In the genomic region with DNA sequence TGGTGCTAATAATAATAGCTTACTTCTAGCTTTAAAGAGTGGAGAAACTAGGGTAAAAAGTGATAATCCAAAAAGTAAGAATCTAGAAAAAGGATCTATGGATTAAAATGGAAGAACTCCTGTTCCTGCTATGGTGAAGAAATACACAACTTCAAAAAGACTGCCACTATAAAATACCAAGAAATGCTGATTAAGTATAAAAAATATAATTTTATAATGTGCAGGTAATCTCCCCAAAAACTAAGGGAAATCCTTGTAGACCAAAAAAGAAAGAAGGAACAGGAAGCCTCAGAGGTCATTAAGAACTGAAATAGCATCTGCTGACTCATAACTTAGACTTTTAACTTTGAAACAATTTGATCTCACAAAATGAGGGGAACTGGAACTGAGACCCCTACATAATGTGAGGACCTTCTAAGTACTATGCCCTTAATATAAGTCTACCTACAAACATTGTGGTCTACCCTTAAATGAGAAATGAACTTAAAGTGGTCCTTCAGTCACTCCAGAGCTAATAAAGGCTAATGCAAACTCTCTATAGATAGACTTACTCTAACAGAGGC, we compare ENCODE assay signal across 15 cellular contexts. TPM values are rescaled to one million over a fixed set of nuclear protein-coding genes. Genes with fewer than 3 reads are reported as not detected.
DNase-seq lines count a peak whose midpoint lies in the region; ATAC-seq and TF ChIP-seq lines count a peak whose summit lies in the region.
"Had no signal": no experiment of that assay in that cellular context is flagged by ENCODE, and none has a peak within 500 bp of the region (broad histone marks: within the 10 kb centered on the region; RNA-seq: fewer than 3 reads in every experiment).

No MANE protein-coding gene starts in this region.

- H3K4me3 Mint-ChIP-seq in activated T-helper 1 cell treated with anti-CD3 and anti-CD28 coated beads, Interleukin-12 subunit alpha, Interleukin-12 subunit beta, Interleukin-2, Interleukin-4 antibody, amounts not matched to agents 30 ng/mL and 10 ng/mL and 1 ng/mL, durations not matched to agents 14 hours and 24 hours and 36 hours = no peak overlapping the region

- H3K4me1 ChIP-seq in gastroesophageal sphincter = no peaks in the 10 kb centered on the region

- TF ChIP-seq POLR2A in gastroesophageal sphincter (IDR thresholded peaks at IDR 0.05) = no peak

- no peaks in the 10 kb centered on the region for H3K36me3 ChIP-seq in gastroesophageal sphincter

- H3K27me3 Mint-ChIP-seq in activated T-helper 1 cell treated with anti-CD3 and anti-CD28 coated beads, Interleukin-12 subunit alpha, Interleukin-12 subunit beta, Interleukin-2, Interleukin-4 antibody, amounts not matched to agents 30 ng/mL and 10 ng/mL and 1 ng/mL, durations not matched to agents 14 hours and 24 hours and 36 hours (ENCODE audit: insufficient read depth) = no peaks in the 10 kb centered on the region

- H3K27me3 ChIP-seq in gastroesophageal sphincter = no peaks in the 10 kb centered on the region

- H3K36me3 Mint-ChIP-seq in activated T-helper 1 cell treated with anti-CD3 and anti-CD28 coated beads, Interleukin-12 subunit alpha, Interleukin-12 subunit beta, Interleukin-2, Interleukin-4 antibody, amounts not matched to agents 30 ng/mL and 10 ng/mL and 1 ng/mL, durations not matched to agents 14 hours and 24 hours and 36 hours (ENCODE audit: low read depth) = peaks cover 2% of the 10 kb centered on the region

- H3K9me3 Mint-ChIP-seq in activated T-helper 1 cell treated with anti-CD3 and anti-CD28 coated beads, Interleukin-12 subunit alpha, Interleukin-12 subunit beta, Interleukin-2, Interleukin-4 antibody, amounts not matched to agents 30 ng/mL and 10 ng/mL and 1 ng/mL, durations not matched to agents 14 hours and 24 hours and 36 hours = no peaks in the 10 kb centered on the region

- no peak for TF ChIP-seq EP300 in gastroesophageal sphincter (IDR thresholded peaks at IDR 0.05)

- H3K9me3 ChIP-seq in gastroesophageal sphincter = no peaks in the 10 kb centered on the region
- H3K9me3 ChIP-seq: mucosa of descending colon had no signal

- no peak overlapping the region for H3K27ac ChIP-seq in gastroesophageal sphincter

- TF ChIP-seq CTCF in choroid plexus epithelial cell (conservative IDR thresholded peaks at IDR 0.05; ENCODE audit: low read depth, low read length) (no peak), gastroesophageal sphincter (IDR thresholded peaks at IDR 0.05) (no peak)

- peaks cover 5% of the 10 kb centered on the region for H3K4me1 Mint-ChIP-seq in activated T-helper 1 cell treated with anti-CD3 and anti-CD28 coated beads, Interleukin-12 subunit alpha, Interleukin-12 subunit beta, Interleukin-2, Interleukin-4 antibody, amounts not matched to agents 30 ng/mL and 10 ng/mL and 1 ng/mL, durations not matched to agents 14 hours and 24 hours and 36 hours (ENCODE audit: low read depth)

- intact Hi-C loops in activated T-helper 1 cell treated with anti-CD3 and anti-CD28 coated beads, Interleukin-12 subunit alpha, Interleukin-12 subunit beta, Interleukin-2, Interleukin-4 antibody, amounts not matched to agents 30 ng/mL and 10 ng/mL and 1 ng/mL, durations not matched to agents 14 hours and 24 hours and 36 hours (cut with micrococcal nuclease) = no loop called here

- H3K27ac Mint-ChIP-seq in activated T-helper 1 cell treated with anti-CD3 and anti-CD28 coated beads, Interleukin-12 subunit alpha, Interleukin-12 subunit beta, Interleukin-2, Interleukin-4 antibody, amounts not matched to agents 30 ng/mL and 10 ng/mL and 1 ng/mL, durations not matched to agents 14 hours and 24 hours and 36 hours = no peak overlapping the region

- ATAC-seq in GM18520 (IDR thresholded peaks at IDR 0.05; ENCODE audit: unreplicated experiment) (peak; percentile 38), GM21526 (IDR thresholded peaks at IDR 0.05; ENCODE audit: low FRiP score, unreplicated experiment) (peak; percentile 69), HG03139 (IDR thresholded peaks at IDR 0.05; ENCODE audit: unreplicated experiment) (peak; percentile 53), gastroesophageal sphincter (no peak)
- ATAC-seq: mucosa of descending colon, Panc1 had no signal

- DNase-seq in choroid plexus epithelial cell (ENCODE audit: low read depth) (peak; percentile 22), amniotic stem cell (lab: John Stamatoyannopoulos, UW) (no peak), OCI-M2 (lab: John Stamatoyannopoulos, UW; ENCODE audit: unreplicated experiment) (no peak)
- DNase-seq in activated T-helper 1 cell treated with anti-CD3 and anti-CD28 coated beads, Interleukin-12 subunit alpha, Interleukin-12 subunit beta, Interleukin-2, Interleukin-4 antibody, amounts not matched to agents 30 ng/mL and 10 ng/mL and 1 ng/mL, durations not matched to agents 14 hours and 24 hours and 36 hours (ENCODE audit: low spot score) = no peak
- DNase-seq: activated CD4-positive, CD25-positive, alpha-beta regulatory T cell treated with anti-CD3 and anti-CD28 coated beads, Interleukin-2, amount 50 U/mL, for 72 hours; activated naive CD4-positive, alpha-beta T cell treated with Interleukin-2 at 50 U/mL for 16 hours; DMS79; effector CD4-positive, alpha-beta T cell; mucosa of descending colon; NCI-H1092 treated with DMSO at 0.1 percent for 48 hours had no signal

- H3K4me3 ChIP-seq in choroid plexus epithelial cell (ENCODE audit: low read depth, low read length) = no peak overlapping the region
- no peak overlapping the region for H3K4me3 ChIP-seq in gastroesophageal sphincter
- H3K4me3 ChIP-seq: mucosa of descending colon had no signal

RNA-seq across cellular contexts. Expression of gene SRPX, which starts 50.6 kb away (rescaled TPM):
- not detected in 2 replicates for total RNA-seq in activated T-helper 1 cell treated with anti-CD3 and anti-CD28 coated beads, Interleukin-12 subunit alpha, Interleukin-12 subunit beta, Interleukin-2, Interleukin-4 antibody, amounts not matched to agents 30 ng/mL and 10 ng/mL and 1 ng/mL, durations not matched to agents 14 hours and 24 hours and 36 hours
- 100 to 1,000 TPM in 1 of 4 donors, 10 to 100 TPM in 3; 26.6 to 117 (median 84.0) TPM for total RNA-seq in gastroesophageal sphincter

RNA-seq across cellular contexts. Expression of gene RPGR, which starts 56.1 kb away (rescaled TPM):
- total RNA-seq in activated T-helper 1 cell treated with anti-CD3 and anti-CD28 coated beads, Interleukin-12 subunit alpha, Interleukin-12 subunit beta, Interleukin-2, Interleukin-4 antibody, amounts not matched to agents 30 ng/mL and 10 ng/mL and 1 ng/mL, durations not matched to agents 14 hours and 24 hours and 36 hours = 7.5 and 9.3 TPM in 2 replicates
- 10 to 100 TPM; 12.7 to 25.4 (median 20.0) TPM for total RNA-seq in gastroesophageal sphincter

Comparison
In these comparisons a context has a peak if more than half of its experiments do, and no peak if none do; other contexts are left out.
1. RNA of gene SRPX, which starts 50.6 kb away (total RNA-seq): 26.6 to 117 TPM in gastroesophageal sphincter; not detected in activated T-helper 1 cell treated with anti-CD3 and anti-CD28 coated beads, Interleukin-12 subunit alpha, Interleukin-12 subunit beta, Interleukin-2, Interleukin-4 antibody, amounts not matched to agents 30 ng/mL and 10 ng/mL and 1 ng/mL, durations not matched to agents 14 hours and 24 hours and 36 hours; every median in the first group is over 10 times any median in the second.